In the genomic region with DNA sequence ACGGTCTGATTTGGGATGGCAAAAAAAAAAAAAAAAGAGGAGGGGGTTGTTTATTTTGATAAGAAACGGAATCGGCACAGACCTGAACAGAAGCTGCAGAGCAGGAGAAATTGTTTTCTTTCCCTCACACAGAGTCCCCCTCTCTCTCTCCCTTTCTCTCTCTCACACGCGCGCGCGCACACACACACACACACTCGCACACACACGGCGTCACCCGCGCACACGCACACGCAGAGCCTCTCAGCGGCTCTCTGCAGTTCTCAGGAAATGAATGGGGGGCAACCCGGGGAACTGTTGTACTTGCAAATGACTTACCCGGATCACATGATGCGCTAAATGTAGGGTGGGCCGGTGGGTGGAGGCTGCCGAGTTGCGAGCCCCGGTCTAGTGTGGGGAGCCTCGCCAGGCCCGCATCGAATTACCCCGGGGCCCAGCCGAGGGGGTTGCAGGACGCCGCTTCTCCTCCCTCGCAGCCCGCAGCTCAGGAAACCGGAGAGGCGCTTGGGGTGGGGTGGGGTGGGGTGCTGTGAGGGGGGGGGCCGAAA, we compare ENCODE assay signal across 1 cellular context.
TF ChIP-seq lines count a peak whose summit lies in the region.

No MANE protein-coding gene starts in this region.

TF ChIP-seq in HEK293, 187 proteins besides CTCF, POLR2A, EP300 and RAD21 (continued from another document):
- TF ChIP-seq, protein P1, sequence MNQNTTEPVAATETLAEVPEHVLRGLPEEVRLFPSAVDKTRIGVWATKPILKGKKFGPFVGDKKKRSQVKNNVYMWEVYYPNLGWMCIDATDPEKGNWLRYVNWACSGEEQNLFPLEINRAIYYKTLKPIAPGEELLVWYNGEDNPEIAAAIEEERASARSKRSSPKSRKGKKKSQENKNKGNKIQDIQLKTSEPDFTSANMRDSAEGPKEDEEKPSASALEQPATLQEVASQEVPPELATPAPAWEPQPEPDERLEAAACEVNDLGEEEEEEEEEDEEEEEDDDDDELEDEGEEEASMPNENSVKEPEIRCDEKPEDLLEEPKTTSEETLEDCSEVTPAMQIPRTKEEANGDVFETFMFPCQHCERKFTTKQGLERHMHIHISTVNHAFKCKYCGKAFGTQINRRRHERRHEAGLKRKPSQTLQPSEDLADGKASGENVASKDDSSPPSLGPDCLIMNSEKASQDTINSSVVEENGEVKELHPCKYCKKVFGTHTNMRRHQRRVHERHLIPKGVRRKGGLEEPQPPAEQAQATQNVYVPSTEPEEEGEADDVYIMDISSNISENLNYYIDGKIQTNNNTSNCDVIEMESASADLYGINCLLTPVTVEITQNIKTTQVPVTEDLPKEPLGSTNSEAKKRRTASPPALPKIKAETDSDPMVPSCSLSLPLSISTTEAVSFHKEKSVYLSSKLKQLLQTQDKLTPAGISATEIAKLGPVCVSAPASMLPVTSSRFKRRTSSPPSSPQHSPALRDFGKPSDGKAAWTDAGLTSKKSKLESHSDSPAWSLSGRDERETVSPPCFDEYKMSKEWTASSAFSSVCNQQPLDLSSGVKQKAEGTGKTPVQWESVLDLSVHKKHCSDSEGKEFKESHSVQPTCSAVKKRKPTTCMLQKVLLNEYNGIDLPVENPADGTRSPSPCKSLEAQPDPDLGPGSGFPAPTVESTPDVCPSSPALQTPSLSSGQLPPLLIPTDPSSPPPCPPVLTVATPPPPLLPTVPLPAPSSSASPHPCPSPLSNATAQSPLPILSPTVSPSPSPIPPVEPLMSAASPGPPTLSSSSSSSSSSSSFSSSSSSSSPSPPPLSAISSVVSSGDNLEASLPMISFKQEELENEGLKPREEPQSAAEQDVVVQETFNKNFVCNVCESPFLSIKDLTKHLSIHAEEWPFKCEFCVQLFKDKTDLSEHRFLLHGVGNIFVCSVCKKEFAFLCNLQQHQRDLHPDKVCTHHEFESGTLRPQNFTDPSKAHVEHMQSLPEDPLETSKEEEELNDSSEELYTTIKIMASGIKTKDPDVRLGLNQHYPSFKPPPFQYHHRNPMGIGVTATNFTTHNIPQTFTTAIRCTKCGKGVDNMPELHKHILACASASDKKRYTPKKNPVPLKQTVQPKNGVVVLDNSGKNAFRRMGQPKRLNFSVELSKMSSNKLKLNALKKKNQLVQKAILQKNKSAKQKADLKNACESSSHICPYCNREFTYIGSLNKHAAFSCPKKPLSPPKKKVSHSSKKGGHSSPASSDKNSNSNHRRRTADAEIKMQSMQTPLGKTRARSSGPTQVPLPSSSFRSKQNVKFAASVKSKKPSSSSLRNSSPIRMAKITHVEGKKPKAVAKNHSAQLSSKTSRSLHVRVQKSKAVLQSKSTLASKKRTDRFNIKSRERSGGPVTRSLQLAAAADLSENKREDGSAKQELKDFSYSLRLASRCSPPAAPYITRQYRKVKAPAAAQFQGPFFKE (tag by site-specific recombination; IDR thresholded peaks at IDR 0.05; ENCODE audit: borderline replicate concordance): no peak
- TF ChIP-seq ZNF239 (tag by site-specific recombination; IDR thresholded peaks at IDR 0.05) (no peak), ZNF2 (tag by site-specific recombination; IDR thresholded peaks at IDR 0.05) (peak; percentile 42; the same call in 1 of the 2 replicates), SALL2 (tag by site-specific recombination; IDR thresholded peaks at IDR 0.05; ENCODE audit: borderline replicate concordance) (no peak), ZNF341 (tag by site-specific recombination; IDR thresholded peaks at IDR 0.05; ENCODE audit: low read depth) (no peak; the same call in 1 of the 2 replicates), ZNF626 (tag by site-specific recombination; IDR thresholded peaks at IDR 0.05) (no peak), ZNF311 (tag by site-specific recombination; IDR thresholded peaks at IDR 0.05; ENCODE audit: borderline replicate concordance) (no peak), YY2 (tag by site-specific recombination; IDR thresholded peaks at IDR 0.05) (no peak), ZNF792 (tag by site-specific recombination; IDR thresholded peaks at IDR 0.05) (no peak)
